Comparison of ENCODE assay signal across 16 cellular contexts in the genomic region with DNA sequence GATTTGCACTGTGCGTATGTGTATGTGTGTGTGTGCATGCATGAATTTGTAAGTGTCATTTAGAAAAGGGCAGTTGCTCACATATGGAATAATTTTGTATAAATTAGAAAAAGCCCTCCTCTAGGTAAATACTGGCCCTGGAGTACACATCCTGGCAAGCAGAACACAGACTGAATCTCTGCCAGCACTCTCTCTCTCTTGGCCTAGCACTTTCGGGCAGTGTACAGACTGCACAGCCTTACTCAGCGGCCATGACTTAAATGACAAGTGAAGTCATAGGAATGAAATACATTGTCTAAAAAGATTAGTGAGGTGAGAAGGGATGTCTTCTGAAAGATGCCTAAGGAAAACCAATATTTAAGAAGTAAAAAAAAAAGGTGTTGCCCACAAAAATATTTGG.
DNase-seq lines count a peak whose midpoint lies in the region; ATAC-seq, FAIRE-seq and TF ChIP-seq lines count a peak whose summit lies in the region.
"Had no signal": no experiment of that assay in that cellular context is flagged by ENCODE, and none has a peak within 500 bp of the region (broad histone marks: within the 10 kb centered on the region; RNA-seq: fewer than 3 reads in every experiment).

No MANE protein-coding gene starts in this region.

- H3K36me3 ChIP-seq in left lung: no peaks in the 10 kb centered on the region

- no peak for FAIRE-seq in A549 (lab: Jason Lieb, UNC)
- FAIRE-seq: GM12892, keratinocyte, urothelium cell line had no signal

- TF ChIP-seq CTCF in A549 (IDR thresholded peaks at IDR 0.05) (no peak), left lung (IDR thresholded peaks at IDR 0.05) (no peak)

- no peak for TF ChIP-seq RAD21 in A549 (conservative IDR thresholded peaks at IDR 0.05 in 1 of 2, IDR thresholded peaks at IDR 0.05 in 1 of 2)

- CTCF ChIA-PET in A549 (lab: Yijun Ruan, JAX): interaction anchor here (2.2 kb wide), 1 partner anchor 31 kb away, joined by 7 read pairs; no protein-coding TSS in a partner anchor

- H3K27ac ChIP-seq in A549 (no peak overlapping the region), left lung (peak overlapping the region; percentile 43 to 76)

- peak in 1 of 2 experiments; percentile 24 for DNase-seq in A549 (ENCODE audit: low read depth in 1 of 2, low spot score in 1 of 2)
- DNase-seq in NCI-H2196 (lab: John Stamatoyannopoulos, UW; ENCODE audit: unreplicated experiment): peak; percentile 41
- peak; percentile 27 for DNase-seq in cerebellar cortex (ENCODE audit: low spot score)
- peak in 1 of 2 donors; percentile 38 for DNase-seq in left lung
- DNase-seq in NCI-H82 (lab: John Stamatoyannopoulos, UW): no peak
- DNase-seq in NOMO-1 treated with dmso at 0.1 percent for 144 hours (lab: John Stamatoyannopoulos, UW; ENCODE audit: unreplicated experiment): no peak
- DNase-seq in activated CD4-positive, alpha-beta T cell treated with anti-CD3 and anti-CD28 coated beads for 1 hour: no peak
- DNase-seq: activated CD4-positive, alpha-beta T cell treated with anti-CD3 and anti-CD28 coated beads, Interleukin-2, amount 50 U/mL, for 4 hours; activated T-cell treated with anti-CD3 and anti-CD28 coated beads, Interleukin-2, amount 50 U/mL, for 4 hours; GDM1; HCEC 1CT; stimulated activated naive CD4-positive, alpha-beta T cell had no signal

- POLR2A ChIA-PET in A549 (lab: Yijun Ruan, JAX): interaction anchor here (1.1 kb wide), 1 partner anchor 46 kb away, joined by 3 read pairs; no protein-coding TSS in a partner anchor

- intact Hi-C loops in left lung (cut with DNase I): no loop called here

- no peaks in the 10 kb centered on the region for H3K27me3 ChIP-seq in left lung

- H3K9me3 ChIP-seq in A549: no peaks in the 10 kb centered on the region
- no peaks in the 10 kb centered on the region for H3K9me3 ChIP-seq in left lung

- H3K4me1 ChIP-seq in A549 (peaks cover 10% of the 10 kb centered on the region; the same call in 1 of the 3 replicates), left lung (no peaks in the 10 kb centered on the region)

- TF ChIP-seq EP300 in A549 (IDR thresholded peaks at IDR 0.05): no peak

- peak overlapping the region; percentile 29 for H3K4me2 ChIP-seq in A549

- TF ChIP-seq POLR2A in A549 (IDR thresholded peaks at IDR 0.05; ENCODE audit: low read length): no peak

- ATAC-seq in A549 (peak; percentile 59 to 76; a peak in 4 of 6 replicates), left lung (peak; percentile 93), GM21381 (IDR thresholded peaks at IDR 0.05; ENCODE audit: unreplicated experiment) (no peak)
- ATAC-seq: activated T-cell treated with anti-CD3 and anti-CD28 coated beads, Interleukin-2, amount 50 U/mL, for 4 hours had no signal

- 60% methylated on average over 3 of the region's 3 CpGs for WGBS in A549 (ENCODE audit: missing lambda C conversion rate)

- H3K4me3 ChIP-seq in A549: no peak overlapping the region
- no peak overlapping the region for H3K4me3 ChIP-seq in left lung

TF ChIP-seq in A549, 52 proteins besides CTCF, POLR2A, EP300 and RAD21:
- TF ChIP-seq ZSCAN20 (CRISPR knock-in tag; IDR thresholded peaks at IDR 0.05) (no peak), RFX5 (IDR thresholded peaks at IDR 0.05) (no peak), ZNF302 (CRISPR knock-in tag; IDR thresholded peaks at IDR 0.05) (no peak), NFE2L2 (conservative IDR thresholded peaks at IDR 0.05; ENCODE audit: low read length) (no peak), GATA3 (IDR thresholded peaks at IDR 0.05; ENCODE audit: borderline replicate concordance) (no peak), FOXS1 (CRISPR knock-in tag; IDR thresholded peaks at IDR 0.05) (no peak)
- TF ChIP-seq, protein P1, sequence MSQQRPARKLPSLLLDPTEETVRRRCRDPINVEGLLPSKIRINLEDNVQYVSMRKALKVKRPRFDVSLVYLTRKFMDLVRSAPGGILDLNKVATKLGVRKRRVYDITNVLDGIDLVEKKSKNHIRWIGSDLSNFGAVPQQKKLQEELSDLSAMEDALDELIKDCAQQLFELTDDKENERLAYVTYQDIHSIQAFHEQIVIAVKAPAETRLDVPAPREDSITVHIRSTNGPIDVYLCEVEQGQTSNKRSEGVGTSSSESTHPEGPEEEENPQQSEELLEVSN (IDR thresholded peaks at IDR 0.05; ENCODE audit: borderline replicate concordance, low read depth): no peak
TF ChIP-seq in A549: peak in this region for 0.

Comparison
In these comparisons a context has a peak if more than half of its experiments do, and no peak if none do; other contexts are left out.
1. DNase-seq: peak in NCI-H2196 (single experiment) and cerebellar cortex (single experiment); none in NCI-H82 (single experiment), NOMO-1 treated with dmso at 0.1 percent for 144 hours (single experiment) and activated CD4-positive, alpha-beta T cell treated with anti-CD3 and anti-CD28 coated beads for 1 hour (single experiment).
2. H3K27ac ChIP-seq: peak in left lung (2 of 2); none in A549 (0 of 2).